ENCODE assay signal across 36 cellular contexts in the genomic region with DNA sequence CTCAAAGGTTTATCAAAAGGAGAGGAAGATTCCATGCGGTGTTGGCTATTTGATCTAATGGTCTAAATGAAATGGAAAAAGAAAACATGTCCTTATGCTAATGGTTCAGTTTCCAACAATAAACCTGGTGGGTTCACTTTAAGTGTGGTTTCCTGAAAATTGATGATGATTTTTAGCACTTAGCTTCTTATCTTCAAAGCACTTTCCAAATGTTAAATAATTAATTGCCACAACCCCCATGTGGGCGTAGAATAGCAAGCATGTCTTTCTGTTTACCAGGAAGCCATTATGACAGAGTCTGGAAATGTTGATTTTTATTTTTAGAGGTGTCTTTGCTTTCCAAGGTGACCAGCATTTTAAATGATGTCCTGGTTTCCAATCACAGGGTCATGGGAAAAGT.
"Had no signal": no experiment of that assay in that cellular context is flagged by ENCODE, and none has a peak within 500 bp of the region (broad histone marks: within the 10 kb centered on the region; RNA-seq: fewer than 3 reads in every experiment).

No MANE protein-coding gene starts in this region.

- H3K36me3 ChIP-seq: adrenal gland, cardiac muscle cell had no signal

- H3K27me3 Mint-ChIP-seq: activated CD4-positive, alpha-beta memory T cell treated with anti-CD3 and anti-CD28 coated beads, Interleukin-2, amount 10 ng/mL, durations not matched to agents 7 days and 5 days; activated CD8-positive, alpha-beta memory T cell treated with anti-CD3 and anti-CD28 coated beads, Interleukin-2, amount 10 ng/mL, durations not matched to agents 7 days and 5 days; brain; central memory CD8-positive, alpha-beta T cell had no signal

- DNase-seq: activated B cell treated with CpG ODN at 0.5 μM for 24 hours; activated CD4-positive, alpha-beta memory T cell treated with anti-CD3 and anti-CD28 coated beads, Interleukin-2, amount 10 ng/mL, durations not matched to agents 7 days and 5 days; activated CD4-positive, alpha-beta T cell treated with anti-CD3 and anti-CD28 coated beads for 4 hours; activated CD4-positive, alpha-beta T cell treated with anti-CD3 and anti-CD28 coated beads, Interleukin-2, amount 10 ng/mL, durations not matched to agents 24 days and 14 days; activated CD4-positive, alpha-beta T cell treated with anti-CD3 and anti-CD28 coated beads, Interleukin-2, amount 50 U/mL, for 48 hours; activated CD4-positive, CD25-positive, alpha-beta regulatory T cell treated with anti-CD3 and anti-CD28 coated beads, Interleukin-2, amount 50 U/mL, for 72 hours; activated CD8-positive, alpha-beta memory T cell treated with anti-CD3 and anti-CD28 coated beads for 24 hours; activated CD8-positive, alpha-beta memory T cell treated with anti-CD3 and anti-CD28 coated beads, Interleukin-2, amount 10 ng/mL, durations not matched to agents 7 days and 5 days; activated CD8-positive, alpha-beta memory T cell treated with anti-CD3 and anti-CD28 coated beads, Interleukin-2, amount 50 U/mL, for 48 hours; activated CD8-positive, alpha-beta T cell treated with anti-CD3 and anti-CD28 coated beads, Interleukin-2, amount 10 ng/mL, durations not matched to agents 7 days and 5 days; activated effector memory CD4-positive, alpha-beta T cell treated with Interleukin-2 at 50 U/mL for 16 hours; activated gamma-delta T cell treated with Interleukin-2 at 50 U/mL for 16 hours; activated naive CD4-positive, alpha-beta T cell; activated naive CD4-positive, alpha-beta T cell treated with anti-CD3 and anti-CD28 coated beads for 36 hours; activated naive CD4-positive, alpha-beta T cell treated with anti-CD3 and anti-CD28 coated beads, Interleukin-2, amount 50 U/mL, for 16 hours; activated naive CD8-positive, alpha-beta T cell treated with anti-CD3 and anti-CD28 coated beads for 36 hours; activated T-cell treated with anti-CD3 and anti-CD28 coated beads, Interleukin-2, amount 50 U/mL, for 24 hours; activated T-cell treated with anti-CD3 and anti-CD28 coated beads, Interleukin-2, amount 50 U/mL, for 48 hours; adrenal gland; amniotic stem cell; aorta; caudate nucleus; cerebellar nuclear complex; T-helper 1 cell; T-helper 2 cell; T-helper 9 cell had no signal

- H3K4me3 Mint-ChIP-seq: activated B cell treated with CpG ODN at 0.5 μM for 24 hours; activated CD4-positive, alpha-beta memory T cell treated with anti-CD3 and anti-CD28 coated beads, Interleukin-2, amount 10 ng/mL, durations not matched to agents 7 days and 5 days; activated CD4-positive, alpha-beta T cell treated with anti-CD3 and anti-CD28 coated beads, Interleukin-2, amount 10 ng/mL, durations not matched to agents 24 days and 14 days; activated CD8-positive, alpha-beta memory T cell treated with anti-CD3 and anti-CD28 coated beads, Interleukin-2, amount 10 ng/mL, durations not matched to agents 7 days and 5 days; activated CD8-positive, alpha-beta T cell treated with anti-CD3 and anti-CD28 coated beads, Interleukin-2, amount 10 ng/mL, durations not matched to agents 7 days and 5 days; activated naive CD4-positive, alpha-beta T cell treated with anti-CD3 and anti-CD28 coated beads for 36 hours; activated naive CD8-positive, alpha-beta T cell treated with anti-CD3 and anti-CD28 coated beads for 36 hours; activated T-cell treated with anti-CD3 and anti-CD28 coated beads, Interleukin-2, amount 50 U/mL, for 24 hours; central memory CD8-positive, alpha-beta T cell; T-helper 1 cell treated with Interleukin-12 subunit alpha and Interleukin-12 subunit beta and Interleukin-4 antibody, amounts not matched to agents 30 μg/mL and 1 μg/mL, for 36 hours; T-helper 2 cell treated with Interferon-gamma antibody and Interleukin-4, amounts not matched to agents 5 μg/mL and 100 μg/mL, for 36 hours had no signal

- H3K4me3 ChIP-seq: adrenal gland, cardiac muscle cell had no signal

- H3K27ac Mint-ChIP-seq: activated B cell treated with CpG ODN at 0.5 μM for 24 hours; activated CD4-positive, alpha-beta memory T cell treated with anti-CD3 and anti-CD28 coated beads, Interleukin-2, amount 10 ng/mL, durations not matched to agents 7 days and 5 days; activated CD4-positive, alpha-beta T cell treated with anti-CD3 and anti-CD28 coated beads, Interleukin-2, amount 10 ng/mL, durations not matched to agents 24 days and 14 days; activated CD8-positive, alpha-beta memory T cell treated with anti-CD3 and anti-CD28 coated beads, Interleukin-2, amount 10 ng/mL, durations not matched to agents 7 days and 5 days; activated CD8-positive, alpha-beta T cell treated with anti-CD3 and anti-CD28 coated beads, Interleukin-2, amount 10 ng/mL, durations not matched to agents 7 days and 5 days; activated naive CD4-positive, alpha-beta T cell treated with anti-CD3 and anti-CD28 coated beads for 36 hours; activated naive CD4-positive, alpha-beta T cell treated with anti-CD3 and anti-CD28 coated beads, Interleukin-2, amount 50 U/mL, for 72 hours; activated naive CD8-positive, alpha-beta T cell treated with anti-CD3 and anti-CD28 coated beads for 36 hours; activated T-cell treated with anti-CD3 and anti-CD28 coated beads, Interleukin-2, amount 50 U/mL, for 24 hours; activated T-helper 2 cell treated with anti-CD3 and anti-CD28 coated beads, Interferon-gamma antibody, Interleukin-2, Interleukin-4, amounts not matched to agents 10 μg/mL and 5 μg/mL and 100 μg/mL, durations not matched to agents 14 hours and 24 hours and 36 hours; brain; T-helper 1 cell treated with Interleukin-12 subunit alpha and Interleukin-12 subunit beta and Interleukin-4 antibody, amounts not matched to agents 30 μg/mL and 1 μg/mL, for 36 hours; T-helper 2 cell treated with Interferon-gamma antibody and Interleukin-4, amounts not matched to agents 5 μg/mL and 100 μg/mL, for 36 hours had no signal

- H3K9me3 Mint-ChIP-seq: activated B cell treated with CpG ODN at 0.5 μM for 24 hours; activated CD4-positive, alpha-beta memory T cell treated with anti-CD3 and anti-CD28 coated beads, Interleukin-2, amount 10 ng/mL, durations not matched to agents 7 days and 5 days; activated CD4-positive, alpha-beta T cell treated with anti-CD3 and anti-CD28 coated beads, Interleukin-2, amount 10 ng/mL, durations not matched to agents 24 days and 14 days; activated naive CD4-positive, alpha-beta T cell treated with anti-CD3 and anti-CD28 coated beads for 36 hours; activated naive CD4-positive, alpha-beta T cell treated with anti-CD3 and anti-CD28 coated beads, Interleukin-2, amount 50 U/mL, for 72 hours; activated naive CD8-positive, alpha-beta T cell treated with anti-CD3 and anti-CD28 coated beads for 36 hours; activated T-cell treated with anti-CD3 and anti-CD28 coated beads, Interleukin-2, amount 50 U/mL, for 24 hours; activated T-helper 2 cell treated with anti-CD3 and anti-CD28 coated beads, Interferon-gamma antibody, Interleukin-2, Interleukin-4, amounts not matched to agents 10 μg/mL and 5 μg/mL and 100 μg/mL, durations not matched to agents 14 hours and 24 hours and 36 hours; brain; central memory CD8-positive, alpha-beta T cell; T-helper 1 cell treated with Interleukin-12 subunit alpha and Interleukin-12 subunit beta and Interleukin-4 antibody, amounts not matched to agents 30 μg/mL and 1 μg/mL, for 36 hours; T-helper 2 cell treated with Interferon-gamma antibody and Interleukin-4, amounts not matched to agents 5 μg/mL and 100 μg/mL, for 36 hours had no signal

- FAIRE-seq: bronchial epithelial cell, TTC549 had no signal

- H3K9me3 ChIP-seq: adrenal gland had no signal

- H3K36me3 Mint-ChIP-seq: activated CD8-positive, alpha-beta memory T cell treated with anti-CD3 and anti-CD28 coated beads, Interleukin-2, amount 10 ng/mL, durations not matched to agents 7 days and 5 days; activated naive CD4-positive, alpha-beta T cell treated with anti-CD3 and anti-CD28 coated beads, Interleukin-2, amount 50 U/mL, for 72 hours; activated naive CD8-positive, alpha-beta T cell treated with anti-CD3 and anti-CD28 coated beads for 36 hours; brain had no signal

- H3K4me1 Mint-ChIP-seq: activated B cell treated with CpG ODN at 0.5 μM for 24 hours had no signal

- H3K27ac ChIP-seq: adrenal gland, cardiac muscle cell, VCaP had no signal

- H3K27me3 ChIP-seq: adrenal gland, cardiac muscle cell had no signal

- H3K4me1 ChIP-seq: adrenal gland had no signal

- ATAC-seq: activated CD8-positive, alpha-beta memory T cell treated with anti-CD3 and anti-CD28 coated beads, Interleukin-2, amount 10 ng/mL, durations not matched to agents 7 days and 5 days; activated CD8-positive, alpha-beta T cell treated with anti-CD3 and anti-CD28 coated beads, Interleukin-2, amount 10 ng/mL, durations not matched to agents 7 days and 5 days; activated naive CD4-positive, alpha-beta T cell treated with anti-CD3 and anti-CD28 coated beads, Interleukin-2, amount 50 U/mL, for 72 hours had no signal
